Comparison of ENCODE assay signal across 8 cellular contexts in the genomic region with DNA sequence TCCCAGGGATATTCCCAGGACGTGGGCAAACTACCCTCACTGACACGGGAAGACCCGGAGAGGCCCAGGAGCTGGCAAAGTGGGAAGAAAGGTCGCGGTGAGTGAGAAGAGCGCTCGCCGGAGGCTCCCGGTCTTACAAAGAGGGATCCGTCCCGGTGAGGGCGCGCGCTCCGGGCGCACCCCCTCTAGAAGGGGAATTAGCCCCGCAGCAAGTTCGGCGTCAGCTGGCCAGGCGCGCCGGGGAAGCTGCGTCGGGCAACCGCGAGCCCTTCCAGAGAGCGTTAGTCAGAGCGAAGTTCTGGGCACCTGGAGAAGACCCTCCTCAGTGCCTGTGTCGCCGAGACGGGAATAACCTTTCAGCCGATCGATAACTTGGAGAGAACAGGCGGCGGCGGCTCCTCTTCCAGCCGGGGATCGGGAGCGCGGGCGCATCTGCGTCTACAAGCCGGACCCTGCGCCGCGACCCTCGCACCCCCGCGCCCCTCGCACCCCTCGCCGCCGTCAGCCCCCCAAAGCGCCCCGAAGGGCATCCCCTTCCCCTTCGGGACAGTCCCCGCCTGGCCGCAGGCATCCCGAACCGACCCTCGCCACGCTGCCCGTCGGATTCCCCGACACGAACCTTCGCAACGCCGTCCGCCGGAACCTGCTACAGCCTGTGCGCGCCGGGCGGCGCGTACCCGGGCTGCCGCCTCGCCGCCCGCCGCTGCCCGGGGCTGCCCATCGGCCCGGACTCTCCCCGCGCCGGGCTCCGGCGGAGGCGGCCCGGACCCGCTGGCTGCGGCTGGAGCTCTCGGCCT. TPM values are rescaled to one million over a fixed set of nuclear protein-coding genes. Genes with fewer than 3 reads are reported as not detected.
DNase-seq lines count a peak whose midpoint lies in the region; ATAC-seq and TF ChIP-seq lines count a peak whose summit lies in the region.

No MANE protein-coding gene starts in this region.

- CTCF ChIA-PET in PC-3 (lab: Charles Lee): interaction anchor here (0.6 to 1.1 kb wide), 5 partner anchors 164 to 587 kb away, joined by 3 to 8 read pairs (median 3); no protein-coding TSS in a partner anchor

- H2AFZ ChIP-seq in PC-3 (ENCODE audit: low read length): peak overlapping the region; percentile 52
- peak overlapping the region; percentile 42 for H2AFZ ChIP-seq in smooth muscle cell (ENCODE audit: low read depth)

- H3K79me2 ChIP-seq in PC-3 (ENCODE audit: low read length) (peaks cover 36% of the 10 kb centered on the region), smooth muscle cell (ENCODE audit: low read depth) (peaks cover 53% of the 10 kb centered on the region)

- peak; percentile 58 for ATAC-seq in HG02943 (IDR thresholded peaks at IDR 0.05; ENCODE audit: low read depth, unreplicated experiment)
- ATAC-seq in PC-3: peak; percentile 27

- TF ChIP-seq CTCF in PC-3 (conservative IDR thresholded peaks at IDR 0.05; ENCODE audit: low read depth, low read length): no peak
- peak; percentile 1 for TF ChIP-seq CTCF in smooth muscle cell (IDR thresholded peaks at IDR 0.05; ENCODE audit: borderline replicate concordance, insufficient read depth, poor library complexity, severe bottlenecking)

- H3K4me1 ChIP-seq in PC-3 (ENCODE audit: insufficient read depth, low read length) (peaks cover 41% of the 10 kb centered on the region), smooth muscle cell (ENCODE audit: low read depth) (peaks cover 27% of the 10 kb centered on the region)

- DNase-seq in stimulated activated CD4-positive, alpha-beta T cell treated with anti-CD3 and anti-CD28 coated beads, Interleukin-12 subunit alpha, Interleukin-12 subunit beta, amount 100 ng/mL, for 24 hours (ENCODE audit: low read depth in 2 of 2): peak; percentile 8 to 13
- DNase-seq in stimulated activated CD4-positive, alpha-beta T cell treated with anti-CD3 and anti-CD28 coated beads, Interleukin-4, amount 100 ng/mL, for 24 hours: no peak
- DNase-seq in PC-3 (peak; percentile 37), astrocyte of the hippocampus (ENCODE audit: low read depth, low spot score) (peak; percentile 71), iPS-NIHi7 (ENCODE audit: extremely low spot score) (peak; percentile 18), smooth muscle cell (lab: John Stamatoyannopoulos, UW; ENCODE audit: unreplicated experiment) (no peak), A172 (ENCODE audit: low spot score) (no peak)

- no peaks in the 10 kb centered on the region for H3K36me3 ChIP-seq in PC-3 (ENCODE audit: low read depth, low read length)
- no peaks in the 10 kb centered on the region for H3K36me3 ChIP-seq in smooth muscle cell (ENCODE audit: low read depth)

- H3K27me3 ChIP-seq in PC-3 (ENCODE audit: low read length) (no peaks in the 10 kb centered on the region), smooth muscle cell (ENCODE audit: low read depth) (no peaks in the 10 kb centered on the region)

- H3K9me2 ChIP-seq in PC-3 (replicated peaks; ENCODE audit: low read length): no peaks in the 10 kb centered on the region

- H3K9me3 ChIP-seq in PC-3 (ENCODE audit: low read length) (no peaks in the 10 kb centered on the region), smooth muscle cell (replicated peaks; ENCODE audit: low read depth) (no peaks in the 10 kb centered on the region)

- POLR2A ChIA-PET in PC-3 (lab: Charles Lee; ENCODE audit: unreplicated experiment): interaction anchor here (0.6 kb wide), 2 partner anchors 172 to 392 kb away, joined by 6 to 8 read pairs; no protein-coding TSS in a partner anchor

- no peaks in the 10 kb centered on the region for H3F3A ChIP-seq in PC-3 (ENCODE audit: low read length, unreplicated experiment)
- H3F3A ChIP-seq in smooth muscle cell (ENCODE audit: low read depth): peaks cover 7% of the 10 kb centered on the region

- H3K4me2 ChIP-seq in PC-3 (ENCODE audit: low read length): peak overlapping the region; percentile 92
- H3K4me2 ChIP-seq in smooth muscle cell: peak overlapping the region; percentile 91

- WGBS in smooth muscle cell (ENCODE audit: low lambda C conversion rate): 2% methylated on average over 68 of the region's 96 CpGs

- no TSS peak for BruUV-seq in PC-3 (replicated peaks; lab: Mats Ljungman, UMichigan)

- intact Hi-C loops in PC-3 (cut with micrococcal nuclease): loop anchor here (1.0 to 10.0 kb wide), 12 partner anchors 142 to 905 kb away; partner anchors contain the start of gene NTPCR

- H3K27ac ChIP-seq in PC-3 (ENCODE audit: low read length): no peak overlapping the region
- H3K27ac ChIP-seq in smooth muscle cell (ENCODE audit: low read depth): peak overlapping the region; percentile 68

- peak overlapping the region; percentile 77 for H3K4me3 ChIP-seq in PC-3 (ENCODE audit: low read length)
- H3K4me3 ChIP-seq in smooth muscle cell: peak overlapping the region; percentile 91

- H4K20me1 ChIP-seq in PC-3 (ENCODE audit: low read length): no peaks in the 10 kb centered on the region
- H4K20me1 ChIP-seq in smooth muscle cell (ENCODE audit: low read depth): peaks cover 31% of the 10 kb centered on the region

- H3K9ac ChIP-seq in PC-3 (ENCODE audit: low read length) (peak overlapping the region; percentile 62), smooth muscle cell (ENCODE audit: low read depth) (peak overlapping the region; percentile 66)

RNA-seq across cellular contexts. Expression of gene SIPA1L2, which starts 0.5 kb away (rescaled TPM):
- total RNA-seq in PC-3 (2014; rRNA removed) (8.9 and 9.8 TPM in 2 replicates), smooth muscle cell (37.0 and 37.2 TPM in 2 replicates)
- polyA plus RNA-seq in smooth muscle cell: 14.9 and 18.9 TPM in 2 replicates
- 0.77 and 1.2 TPM in 2 replicates for total RNA-seq in A172 (2014; rRNA removed; shearing (Covaris generic))

Comparison
In these comparisons a context has a peak if more than half of its experiments do, and no peak if none do; other contexts are left out.
1. DNase-seq: peak in stimulated activated CD4-positive, alpha-beta T cell treated with anti-CD3 and anti-CD28 coated beads, Interleukin-12 subunit alpha, Interleukin-12 subunit beta, amount 100 ng/mL, for 24 hours (2 of 2), PC-3 (single experiment), astrocyte of the hippocampus (single experiment) and iPS-NIHi7 (single experiment); none in stimulated activated CD4-positive, alpha-beta T cell treated with anti-CD3 and anti-CD28 coated beads, Interleukin-4, amount 100 ng/mL, for 24 hours (single experiment), smooth muscle cell (single experiment) and A172 (single experiment).